23 cellular contexts compared by ENCODE assay signal in genomic region chr7:23022831-23023230, GRCh38. TPM values are rescaled to one million over a fixed set of nuclear protein-coding genes. Genes with fewer than 3 reads are reported as not detected.
A peak's percentile ranks its signal among the peaks of the same experiment; 100 is the strongest.
DNase-seq lines count a peak whose midpoint lies in the region; TF ChIP-seq lines count a peak whose summit lies in the region.
"Had no signal": no experiment of that assay in that cellular context is flagged by ENCODE, and none has a peak within 500 bp of the region (broad histone marks: within the 10 kb centered on the region; RNA-seq: fewer than 3 reads in every experiment).

No MANE protein-coding gene starts in this region.

- no peaks in the 10 kb centered on the region for H4K20me1 ChIP-seq in OCI-LY7 (ENCODE audit: insufficient read depth, low read length)

- H3K9me3 Mint-ChIP-seq in nephron, result peaks cover 8% of the 10 kb centered on the region
- H3K9me3 Mint-ChIP-seq: activated T-cell treated with anti-CD3 and anti-CD28 coated beads, Interleukin-2, amount 50 U/mL, for 4 hours; stimulated activated effector memory CD8-positive, alpha-beta T cell treated with anti-CD3 and anti-CD28 coated beads, Interleukin-12 subunit alpha, Interleukin-12 subunit beta, amount 100 ng/mL, for 72 hours had no signal

- DNase-seq in OCI-LY7 (ENCODE audit: low spot score), result no peak
- DNase-seq in epithelial cell of prostate (ENCODE audit: low read depth, low spot score), result no peak
- no peak for DNase-seq in vagina (ENCODE audit: extremely low spot score in 2 of 2)
- no peak for DNase-seq in left ventricle myocardium inferior
- no peak for DNase-seq in HCEC 1CT
- DNase-seq in foreskin fibroblast, result no peak
- DNase-seq: activated CD4-positive, alpha-beta T cell treated with anti-CD3 and anti-CD28 coated beads for 48 hours; activated naive CD4-positive, alpha-beta T cell treated with Interleukin-2 at 50 U/mL for 16 hours; activated T-cell treated with anti-CD3 and anti-CD28 coated beads, Interleukin-2, amount 50 U/mL, for 4 hours; amygdala; DMS 273 treated with DMSO at 0.1 percent for 48 hours; glutamatergic neuron; NCI-H146; NCI-H510A treated with DMSO at 0.1 percent for 48 hours; nucleus accumbens; SK-N-SH; T-helper 17 cell had no signal

- peaks cover 35% of the 10 kb centered on the region for H3K4me1 Mint-ChIP-seq in nephron

- peak overlapping the region; percentile 29 to 68 (median 59) for H3K27ac Mint-ChIP-seq in nephron
- H3K27ac Mint-ChIP-seq: CD4-positive, CD25-positive, alpha-beta regulatory T cell; memory B cell; stimulated activated effector memory CD8-positive, alpha-beta T cell treated with anti-CD3 and anti-CD28 coated beads, Interleukin-12 subunit alpha, Interleukin-12 subunit beta, amount 100 ng/mL, for 72 hours; T-helper 17 cell had no signal

- peak overlapping the region; percentile 29; the same call in 1 of the 2 replicates for H2AFZ ChIP-seq in OCI-LY7 (ENCODE audit: low read length)

- TF ChIP-seq CTCF in OCI-LY7 (conservative IDR thresholded peaks at IDR 0.05; ENCODE audit: low read length) (no peak), nephron (IDR thresholded peaks at IDR 0.05; ENCODE audit: unreplicated experiment in 3 of 3) (no peak), vagina (IDR thresholded peaks at IDR 0.05) (no peak), left ventricle myocardium inferior (IDR thresholded peaks at IDR 0.05; ENCODE audit: borderline replicate concordance) (no peak), foreskin fibroblast (IDR thresholded peaks at IDR 0.05; ENCODE audit: low read depth, low read length) (no peak)

- H3K9me3 ChIP-seq in OCI-LY7 (ENCODE audit: low read length) (0 out of 2 replicates have a peak, but pooled peaks cover 4% of the 10 kb centered on the region), vagina (no peaks in the 10 kb centered on the region), left ventricle myocardium inferior (replicated peaks) (no peaks in the 10 kb centered on the region)
- H3K9me3 ChIP-seq: SK-N-SH had no signal

- no peak for TF ChIP-seq POLR2A in vagina (IDR thresholded peaks at IDR 0.05)

- no peaks in the 10 kb centered on the region for H3K79me2 ChIP-seq in OCI-LY7 (ENCODE audit: insufficient read depth, low read depth, low read length)

- peaks cover 7% of the 10 kb centered on the region for H3K27me3 Mint-ChIP-seq in nephron (ENCODE audit: low read depth)
- H3K27me3 Mint-ChIP-seq: memory B cell had no signal

- no peak overlapping the region for H3K4me2 ChIP-seq in OCI-LY7 (ENCODE audit: low read length)

- no peaks in the 10 kb centered on the region for H3K27me3 ChIP-seq in vagina
- H3K27me3 ChIP-seq in left ventricle myocardium inferior (ENCODE audit: low read depth), result no peaks in the 10 kb centered on the region
- H3K27me3 ChIP-seq: cardiac muscle cell had no signal

- no TSS peak for BruUV-seq in OCI-LY7 (replicated peaks; lab: Mats Ljungman, UMichigan)

- no peaks in the 10 kb centered on the region for H3K36me3 ChIP-seq in OCI-LY7 (ENCODE audit: insufficient read depth, low read length)
- no peaks in the 10 kb centered on the region for H3K36me3 ChIP-seq in vagina
- H3K36me3 ChIP-seq in left ventricle myocardium inferior, result no peaks in the 10 kb centered on the region
- H3K36me3 ChIP-seq: cardiac muscle cell had no signal

- H3K27ac ChIP-seq in OCI-LY7 (ENCODE audit: low read depth, low read length, poor library complexity, severe bottlenecking) (no peak overlapping the region), epithelial cell of prostate (peak overlapping the region; percentile 89), vagina (peak overlapping the region; percentile 3), left ventricle myocardium inferior (replicated peaks) (no peak overlapping the region)
- H3K27ac ChIP-seq: cardiac muscle cell had no signal

- H3K4me3 Mint-ChIP-seq in nephron, result no peak overlapping the region
- H3K4me3 Mint-ChIP-seq: activated T-cell treated with anti-CD3 and anti-CD28 coated beads, Interleukin-2, amount 50 U/mL, for 4 hours; CD4-positive, CD25-positive, alpha-beta regulatory T cell; memory B cell; stimulated activated effector memory CD8-positive, alpha-beta T cell treated with anti-CD3 and anti-CD28 coated beads, Interleukin-12 subunit alpha, Interleukin-12 subunit beta, amount 100 ng/mL, for 72 hours; T-helper 17 cell had no signal

- no peak overlapping the region for H3K4me3 ChIP-seq in OCI-LY7 (ENCODE audit: low read depth, low read length, poor library complexity, severe bottlenecking)
- no peak overlapping the region for H3K4me3 ChIP-seq in vagina
- H3K4me3 ChIP-seq in left ventricle myocardium inferior, result no peak overlapping the region
- H3K4me3 ChIP-seq in foreskin fibroblast (ENCODE audit: low read depth in 1 of 2, low read length in 2 of 2), result no peak overlapping the region
- H3K4me3 ChIP-seq: cardiac muscle cell, skin epidermis had no signal

- POLR2A ChIA-PET in OCI-LY7 (lab: Charles Lee), result interaction anchor here (0.6 to 1.6 kb wide), 2 partner anchors 33 to 567 kb away, joined by 3 to 4 read pairs; no protein-coding TSS in a partner anchor

- no peaks in the 10 kb centered on the region for H3K36me3 Mint-ChIP-seq in nephron (ENCODE audit: low read depth)
- H3K36me3 Mint-ChIP-seq: CD4-positive, CD25-positive, alpha-beta regulatory T cell; memory B cell; stimulated activated effector memory CD8-positive, alpha-beta T cell treated with anti-CD3 and anti-CD28 coated beads, Interleukin-12 subunit alpha, Interleukin-12 subunit beta, amount 100 ng/mL, for 72 hours had no signal

- CTCF ChIA-PET in OCI-LY7 (lab: Charles Lee; ENCODE audit: unreplicated experiment), result no interaction called here

- H3K4me1 ChIP-seq in OCI-LY7 (ENCODE audit: insufficient read depth, low read length, poor library complexity, severe bottlenecking) (peaks cover 28% of the 10 kb centered on the region), vagina (peaks cover 15% of the 10 kb centered on the region), left ventricle myocardium inferior (peaks cover 25% of the 10 kb centered on the region)

- H3K9me2 ChIP-seq in OCI-LY7 (ENCODE audit: insufficient read depth, low read length), result no peaks in the 10 kb centered on the region
- H3K9me2 ChIP-seq: SK-N-SH had no signal

- intact Hi-C loops in OCI-LY7 (cut with micrococcal nuclease; ENCODE audit: unreplicated experiment) (no loop called here), vagina (cut with DNase I) (no loop called here), left ventricle myocardium inferior (cut with micrococcal nuclease) (no loop called here)

RNA-seq across cellular contexts. Expression of gene HYCC1, which starts 8.9 kb away (rescaled TPM):
- total RNA-seq in OCI-LY7 (2014; rRNA removed; shearing (Covaris generic)), result 43.3 and 69.9 TPM in 2 replicates
- 157 and 171 TPM in 2 replicates for total RNA-seq in OCI-LY7 (2022)
- total RNA-seq in vagina, result 23.6 TPM
- 34.8 TPM for total RNA-seq in left ventricle myocardium inferior

Comparison
In these comparisons a context has a peak if more than half of its experiments do, and no peak if none do; other contexts are left out.
1. H3K27ac ChIP-seq: peak in epithelial cell of prostate (single experiment) and vagina (single experiment); none in OCI-LY7 (single experiment) and left ventricle myocardium inferior (single experiment).